Comparison of ENCODE assay signal across 25 cellular contexts in the genomic region with DNA sequence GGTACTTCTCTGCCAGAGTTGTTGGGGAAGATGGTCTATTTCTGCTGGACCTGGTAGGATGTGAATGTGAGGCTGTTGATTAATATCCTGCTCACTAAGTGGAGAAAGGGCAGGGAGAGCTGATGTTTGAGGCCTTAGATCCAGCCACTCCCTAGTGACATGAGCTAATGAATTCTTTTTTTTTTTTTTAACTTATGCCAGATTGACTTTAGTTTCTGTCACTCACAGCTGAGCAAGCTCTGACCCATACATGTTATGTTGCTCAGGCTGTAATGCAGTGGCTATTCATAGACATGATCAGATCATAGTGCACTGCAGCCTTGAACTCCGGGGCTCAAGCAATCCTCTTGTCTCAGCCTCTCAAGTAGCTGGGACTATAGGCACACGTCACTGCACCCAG.
A peak's percentile ranks its signal among the peaks of the same experiment; 100 is the strongest.
DNase-seq lines count a peak whose midpoint lies in the region; ATAC-seq, FAIRE-seq and TF ChIP-seq lines count a peak whose summit lies in the region.
"Had no signal": no experiment of that assay in that cellular context is flagged by ENCODE, and none has a peak within 500 bp of the region (broad histone marks: within the 10 kb centered on the region; RNA-seq: fewer than 3 reads in every experiment).

No MANE protein-coding gene starts in this region.

- no peaks in the 10 kb centered on the region for H3K36me3 ChIP-seq in RWPE2 (ENCODE audit: low read depth)
- no peaks in the 10 kb centered on the region for H3K36me3 ChIP-seq in endothelial cell of umbilical vein (ENCODE audit: control insufficient read depth in 2 of 2, extremely low read depth in 1 of 2, insufficient read depth in 2 of 2, low read length in 2 of 2)
- H3K36me3 ChIP-seq: vagina had no signal

- peaks cover 18% of the 10 kb centered on the region for H3K36me3 Mint-ChIP-seq in neural crest cell (ENCODE audit: low read depth)

- no peaks in the 10 kb centered on the region for H4K20me1 ChIP-seq in endothelial cell of umbilical vein (replicated peaks; ENCODE audit: control insufficient read depth, extremely low read depth, insufficient read depth, low read length)

- H3K27me3 ChIP-seq in RWPE2 (ENCODE audit: insufficient read depth, poor library complexity, severe bottlenecking) (no peaks in the 10 kb centered on the region), endothelial cell of umbilical vein (ENCODE audit: control insufficient read depth in 2 of 2, insufficient read depth in 2 of 2, low read length in 2 of 2) (no peaks in the 10 kb centered on the region)
- H3K27me3 ChIP-seq: testis, vagina had no signal

- H3K27ac ChIP-seq in RWPE2 (ENCODE audit: poor library complexity, severe bottlenecking) (no peak overlapping the region), endothelial cell of umbilical vein (ENCODE audit: insufficient read depth, low read depth, low read length) (no peak overlapping the region)
- H3K27ac ChIP-seq: HL-60, testis, vagina had no signal

- no TSS peak for BruUV-seq in endothelial cell of umbilical vein (replicated peaks; lab: Mats Ljungman, UMichigan)

- H3K27ac Mint-ChIP-seq in neural crest cell (ENCODE audit: unreplicated experiment), result peak overlapping the region; percentile 59
- H3K27ac Mint-ChIP-seq: activated CD4-positive, alpha-beta T cell treated with anti-CD3 and anti-CD28 coated beads for 36 hours; activated naive CD4-positive, alpha-beta T cell treated with anti-CD3 and anti-CD28 coated beads for 36 hours; activated T-cell treated with anti-CD3 and anti-CD28 coated beads, Interleukin-2, amount 50 U/mL, for 72 hours; IgD-negative memory B cell; stimulated activated memory B cell treated with anti-CD40 and anti-IgM and Interleukin-4, amounts not matched to agents 10 μg/mL and 1 μg/mL and 100 μg/mL, for 72 hours had no signal

- peaks cover 42% of the 10 kb centered on the region for H3K4me1 Mint-ChIP-seq in neural crest cell
- H3K4me1 Mint-ChIP-seq: activated CD4-positive, alpha-beta T cell treated with anti-CD3 and anti-CD28 coated beads for 36 hours; stimulated activated memory B cell treated with anti-CD40 and anti-IgM and Interleukin-4, amounts not matched to agents 10 μg/mL and 1 μg/mL and 100 μg/mL, for 72 hours had no signal

- ATAC-seq in RWPE2 (ENCODE audit: low read depth) (0 out of 3 replicates have a peak, but pooled peaks have one; percentile 25), HG02759 (IDR thresholded peaks at IDR 0.05; ENCODE audit: unreplicated experiment) (no peak), GM21528 (IDR thresholded peaks at IDR 0.05; ENCODE audit: low FRiP score, unreplicated experiment) (no peak)
- ATAC-seq: activated CD4-positive, alpha-beta T cell treated with anti-CD3 and anti-CD28 coated beads for 36 hours; activated T-cell treated with anti-CD3 and anti-CD28 coated beads, Interleukin-2, amount 50 U/mL, for 72 hours; HCT116; stimulated activated memory B cell treated with anti-CD40 and anti-IgM and Interleukin-4, amounts not matched to agents 10 μg/mL and 1 μg/mL and 100 μg/mL, for 72 hours had no signal

- TF ChIP-seq POLR2A in endothelial cell of umbilical vein (IDR thresholded peaks at IDR 0.05; ENCODE audit: low read depth, low read length) (no peak), H54 (IDR thresholded peaks at IDR 0.05; ENCODE audit: low read depth, low read length) (no peak)

- DNase-seq in HCEC 1CT (peak; percentile 18), RWPE2 (ENCODE audit: low spot score) (no peak), endothelial cell of umbilical vein (ENCODE audit: low read depth, low spot score) (peak; percentile 10), neural crest cell (ENCODE audit: low read depth, low spot score) (no peak), H54 (ENCODE audit: insufficient read length, low spot score) (no peak)
- DNase-seq: activated CD4-positive, alpha-beta T cell treated with anti-CD3 and anti-CD28 coated beads for 36 hours; activated naive CD4-positive, alpha-beta T cell treated with anti-CD3 and anti-CD28 coated beads for 36 hours; activated T-cell treated with anti-CD3 and anti-CD28 coated beads, Interleukin-2, amount 50 U/mL, for 72 hours; kidney glomerular epithelial cell; mesenchymal stem cell; NCI-H1417; NCI-H2081 treated with DMSO at 0.1 percent for 48 hours; NCI-H446 treated with DMSO at 0.1 percent for 48 hours; OCI-M1; retina; stimulated activated CD4-positive, alpha-beta T cell treated with anti-CD3 and anti-CD28 coated beads, Interleukin-4, amount 100 ng/mL, for 1 hour; testis had no signal

- POLR2A ChIA-PET in endothelial cell of umbilical vein (lab: Charles Lee), result no interaction called here

- no peak overlapping the region for H3K4me3 Mint-ChIP-seq in neural crest cell
- H3K4me3 Mint-ChIP-seq: activated CD4-positive, alpha-beta T cell treated with anti-CD3 and anti-CD28 coated beads for 36 hours; activated naive CD4-positive, alpha-beta T cell treated with anti-CD3 and anti-CD28 coated beads for 36 hours; activated T-cell treated with anti-CD3 and anti-CD28 coated beads, Interleukin-2, amount 50 U/mL, for 72 hours; IgD-negative memory B cell; stimulated activated memory B cell treated with anti-CD40 and anti-IgM and Interleukin-4, amounts not matched to agents 10 μg/mL and 1 μg/mL and 100 μg/mL, for 72 hours had no signal

- FAIRE-seq in endothelial cell of umbilical vein (lab: Jason Lieb, UNC) (peak; percentile 4), H54 (lab: Jason Lieb, UNC) (no peak)
- FAIRE-seq: colon had no signal

- CTCF ChIA-PET in endothelial cell of umbilical vein (lab: Charles Lee), result interaction anchor here (0.6 to 1.7 kb wide), 6 partner anchors 9 to 248 kb away, joined by 3 to 5 read pairs (median 3); no protein-coding TSS in a partner anchor

- H3K9me3 ChIP-seq in RWPE2 (ENCODE audit: severe bottlenecking), result no peaks in the 10 kb centered on the region
- no peaks in the 10 kb centered on the region for H3K9me3 ChIP-seq in endothelial cell of umbilical vein (replicated peaks; ENCODE audit: control insufficient read depth, insufficient read depth, low read length)
- H3K9me3 ChIP-seq: testis, vagina had no signal

- dilution Hi-C loops in endothelial cell of umbilical vein (cut with MboI; ENCODE audit: extremely low pct_ligation_motif_present, low sequenced_read_pairs), result no loop called here

- H3K79me2 ChIP-seq in endothelial cell of umbilical vein (ENCODE audit: control insufficient read depth, insufficient read depth, low read length), result no peaks in the 10 kb centered on the region

- H3K9ac ChIP-seq in endothelial cell of umbilical vein (replicated peaks; ENCODE audit: extremely low read depth, insufficient read depth, low read length), result no peak overlapping the region

- H3K27me3 Mint-ChIP-seq in neural crest cell (ENCODE audit: low read depth), result no peaks in the 10 kb centered on the region
- H3K27me3 Mint-ChIP-seq: activated CD4-positive, alpha-beta T cell treated with anti-CD3 and anti-CD28 coated beads for 36 hours had no signal

- H3K4me2 ChIP-seq in endothelial cell of umbilical vein (ENCODE audit: insufficient read depth, low read length), result no peak overlapping the region

- intact Hi-C loops in endothelial cell of umbilical vein (cut with micrococcal nuclease), result no loop called here

- TF ChIP-seq CTCF in RWPE2 (IDR thresholded peaks at IDR 0.05; ENCODE audit: poor library complexity, severe bottlenecking), result no peak
- TF ChIP-seq CTCF in endothelial cell of umbilical vein (IDR thresholded peaks at IDR 0.05; ENCODE audit: extremely low read depth in 1 of 2, insufficient read depth in 1 of 2, low read depth in 1 of 2, low read length in 2 of 2), result no peak
- TF ChIP-seq CTCF in neural crest cell (conservative IDR thresholded peaks at IDR 0.05), result no peak

- peaks cover 20% of the 10 kb centered on the region for H3K9me3 Mint-ChIP-seq in neural crest cell

- no peak overlapping the region for H3K4me3 ChIP-seq in RWPE2 (ENCODE audit: severe bottlenecking)
- no peak overlapping the region for H3K4me3 ChIP-seq in endothelial cell of umbilical vein (replicated peaks in 1 of 3; ENCODE audit: insufficient read depth in 1 of 3, low read depth in 1 of 3, low read length in 3 of 3)
- H3K4me3 ChIP-seq: vagina had no signal

- H3K4me1 ChIP-seq in RWPE2 (ENCODE audit: insufficient read depth, poor library complexity, severe bottlenecking) (peaks cover 6% of the 10 kb centered on the region), endothelial cell of umbilical vein (ENCODE audit: control insufficient read depth, extremely low read depth, insufficient read depth, low read length) (no peaks in the 10 kb centered on the region)
- H3K4me1 ChIP-seq: testis, vagina had no signal

- no peak overlapping the region for H2AFZ ChIP-seq in endothelial cell of umbilical vein (ENCODE audit: low read depth, low read length)

- no peaks in the 10 kb centered on the region for H3K9me1 ChIP-seq in endothelial cell of umbilical vein (replicated peaks; ENCODE audit: control insufficient read depth, extremely low read depth, insufficient read depth, low read length)

TF ChIP-seq in endothelial cell of umbilical vein, 7 proteins besides CTCF, POLR2A, EP300 and RAD21:
- no peak for TF ChIP-seq FOS (IDR thresholded peaks at IDR 0.05; ENCODE audit: borderline replicate concordance, insufficient read depth, low read length)
- no peak for TF ChIP-seq POLR2AphosphoS5 (IDR thresholded peaks at IDR 0.05; ENCODE audit: insufficient read depth, low read depth, low read length)
- no peak for TF ChIP-seq JUN (IDR thresholded peaks at IDR 0.05; ENCODE audit: borderline replicate concordance, insufficient read depth, insufficient read length, low read depth)
- TF ChIP-seq, protein P1, sequence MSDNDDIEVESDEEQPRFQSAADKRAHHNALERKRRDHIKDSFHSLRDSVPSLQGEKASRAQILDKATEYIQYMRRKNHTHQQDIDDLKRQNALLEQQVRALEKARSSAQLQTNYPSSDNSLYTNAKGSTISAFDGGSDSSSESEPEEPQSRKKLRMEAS (IDR thresholded peaks at IDR 0.05; ENCODE audit: insufficient read depth, insufficient read length), result no peak
- no peak for TF ChIP-seq EZH2 (IDR thresholded peaks at IDR 0.05; ENCODE audit: borderline replicate concordance, low read depth, low read length, severe bottlenecking)
- no peak for TF ChIP-seq MYC (IDR thresholded peaks at IDR 0.05; ENCODE audit: low read depth, low read length)
- no peak for TF ChIP-seq GATA2 (IDR thresholded peaks at IDR 0.05; ENCODE audit: insufficient read depth, insufficient read length, low read depth, low read length)

Comparison
In these comparisons a context has a peak if more than half of its experiments do, and no peak if none do; other contexts are left out.
1. DNase-seq: peak in HCEC 1CT (single experiment) and endothelial cell of umbilical vein (single experiment); none in RWPE2 (single experiment), neural crest cell (single experiment) and H54 (single experiment).